ENCODE assay signal across 23 cellular contexts in genomic region chr10:49134327-49134726, GRCh38. TPM values are rescaled to one million over a fixed set of nuclear protein-coding genes. Genes with fewer than 3 reads are reported as not detected.
DNase-seq lines count a peak whose midpoint lies in the region; TF ChIP-seq lines count a peak whose summit lies in the region.
"Had no signal": no experiment of that assay in that cellular context is flagged by ENCODE, and none has a peak within 500 bp of the region (broad histone marks: within the 10 kb centered on the region; RNA-seq: fewer than 3 reads in every experiment).

No MANE protein-coding gene starts in this region.

- H3K9me3 ChIP-seq in DOHH2 (ENCODE audit: control insufficient read depth, insufficient read depth, low read length), result peaks cover 12% of the 10 kb centered on the region; the same call in 1 of the 2 replicates
- H3K9me3 ChIP-seq in MM.1S (replicated peaks; ENCODE audit: insufficient read depth, low read length), result no peaks in the 10 kb centered on the region
- H3K9me3 ChIP-seq: Caco-2, HAP-1 had no signal

- H4K20me1 ChIP-seq in DOHH2 (ENCODE audit: control insufficient read depth, insufficient read depth, low read depth, low read length), result no peaks in the 10 kb centered on the region
- no peaks in the 10 kb centered on the region for H4K20me1 ChIP-seq in MM.1S (ENCODE audit: insufficient read depth, low read length)

- no peak overlapping the region for H3K27ac ChIP-seq in DOHH2 (ENCODE audit: low read depth, low read length)
- H3K27ac ChIP-seq in MM.1S (ENCODE audit: low read length), result no peak overlapping the region
- H3K27ac ChIP-seq: GM23248, KMS-11 had no signal

- peak overlapping the region; percentile 31; the same call in 1 of the 2 replicates for H3K4me2 ChIP-seq in DOHH2 (ENCODE audit: low read length)
- no peak overlapping the region for H3K4me2 ChIP-seq in MM.1S (ENCODE audit: low read depth, low read length)
- H3K4me2 ChIP-seq: KMS-11 had no signal

- peaks cover 32 to 36% of the 10 kb centered on the region in 2 donors for H3K4me1 Mint-ChIP-seq in immature natural killer cell
- no peaks in the 10 kb centered on the region for H3K4me1 Mint-ChIP-seq in osteocyte (ENCODE audit: unreplicated experiment)

- H3K9ac ChIP-seq in MM.1S (ENCODE audit: low read length), result no peak overlapping the region
- H3K9ac ChIP-seq: GM23248, KMS-11 had no signal

- no peaks in the 10 kb centered on the region for H3K9me2 ChIP-seq in DOHH2 (replicated peaks; ENCODE audit: control insufficient read depth, low read length)
- no peaks in the 10 kb centered on the region for H3K9me2 ChIP-seq in MM.1S (replicated peaks; ENCODE audit: insufficient read depth, low read length)

- TF ChIP-seq CTCF in DOHH2 (IDR thresholded peaks at IDR 0.05; ENCODE audit: low read depth, low read length, poor library complexity, severe bottlenecking) (no peak), osteocyte (IDR thresholded peaks at IDR 0.05) (no peak), MM.1S (IDR thresholded peaks at IDR 0.05; ENCODE audit: low read length) (no peak)

- peak overlapping the region in 5 of 6 donors; percentile 36 to 77 (median 56) for H3K27ac Mint-ChIP-seq in immature natural killer cell
- no peak overlapping the region for H3K27ac Mint-ChIP-seq in osteocyte (ENCODE audit: unreplicated experiment)
- H3K27ac Mint-ChIP-seq: CD4-positive, alpha-beta memory T cell; T-cell had no signal

- H3K79me2 ChIP-seq in DOHH2 (ENCODE audit: control insufficient read depth, low read length) (no peaks in the 10 kb centered on the region), MM.1S (ENCODE audit: low read length) (no peaks in the 10 kb centered on the region)

- H3K9me3 Mint-ChIP-seq in immature natural killer cell, result peaks cover 0 to 2% (median 0%) of the 10 kb centered on the region in 6 donors
- peaks cover 3% of the 10 kb centered on the region for H3K9me3 Mint-ChIP-seq in osteocyte (ENCODE audit: unreplicated experiment)

- peak; percentile 18 for DNase-seq in MV-4-11 (lab: John Stamatoyannopoulos, UW)
- DNase-seq in immature natural killer cell, result no peak
- peak; percentile 38 for DNase-seq in osteocyte (ENCODE audit: extremely low spot score, unreplicated experiment)
- no peak for DNase-seq in NCI-H146 (lab: John Stamatoyannopoulos, UW)
- no peak for DNase-seq in MM.1S
- no peak for DNase-seq in Kasumi-1 (lab: John Stamatoyannopoulos, UW)
- DNase-seq: Caco-2; CD4-positive, alpha-beta memory T cell; DMS 273 treated with DMSO at 0.1 percent for 48 hours; DMS79 treated with DMSO at 0.1 percent for 48 hours; GM23248; NCI-H1417 treated with DMSO at 0.1 percent for 48 hours; NCI-H2029; NCI-H2227 treated with DMSO at 0.1 percent for 48 hours; NCI-H510A; NCI-H748 treated with DMSO at 0.1 percent for 48 hours; T-cell had no signal

- H3K27me3 Mint-ChIP-seq in immature natural killer cell (ENCODE audit: low read depth in 3 of 3) (peaks cover 0 to 3% (median 2%) of the 10 kb centered on the region in 3 donors), osteocyte (ENCODE audit: unreplicated experiment) (peaks cover 9% of the 10 kb centered on the region)

- H3K36me3 ChIP-seq in DOHH2 (ENCODE audit: control insufficient read depth, low read length) (no peaks in the 10 kb centered on the region), MM.1S (replicated peaks; ENCODE audit: insufficient read depth, low read length) (no peaks in the 10 kb centered on the region)
- H3K36me3 ChIP-seq: HAP-1 had no signal

- H3K4me3 Mint-ChIP-seq in immature natural killer cell (peak overlapping the region in 4 of 5 donors; percentile 28 to 47 (median 44)), osteocyte (ENCODE audit: unreplicated experiment) (no peak overlapping the region)
- H3K4me3 Mint-ChIP-seq: CD4-positive, alpha-beta memory T cell; T-cell had no signal

- H3K36me3 Mint-ChIP-seq in immature natural killer cell (no peaks in the 10 kb centered on the region), osteocyte (ENCODE audit: unreplicated experiment) (no peaks in the 10 kb centered on the region)
- H3K36me3 Mint-ChIP-seq: CD4-positive, alpha-beta memory T cell; T-cell had no signal

- H3F3A ChIP-seq in DOHH2 (ENCODE audit: control insufficient read depth, insufficient read depth) (no peaks in the 10 kb centered on the region), MM.1S (ENCODE audit: insufficient read depth, low read length) (no peaks in the 10 kb centered on the region)

- H3K4me1 ChIP-seq in DOHH2 (ENCODE audit: control insufficient read depth, low read length), result peaks cover 28% of the 10 kb centered on the region
- H3K4me1 ChIP-seq in MM.1S (ENCODE audit: low read length), result no peaks in the 10 kb centered on the region; the same call in 1 of the 2 replicates
- H3K4me1 ChIP-seq: Caco-2, HAP-1 had no signal

- H3K27me3 ChIP-seq in DOHH2 (ENCODE audit: control insufficient read depth, low read length) (no peaks in the 10 kb centered on the region), MM.1S (replicated peaks; ENCODE audit: insufficient read depth, low read length) (no peaks in the 10 kb centered on the region)

- no peak overlapping the region for H3K4me3 ChIP-seq in DOHH2 (ENCODE audit: low read length)
- no peak overlapping the region for H3K4me3 ChIP-seq in MM.1S (ENCODE audit: low read length)
- H3K4me3 ChIP-seq: GM23248, HAP-1 had no signal

- H2AFZ ChIP-seq in MM.1S (ENCODE audit: low read length), result no peak overlapping the region
- H2AFZ ChIP-seq: GM23248 had no signal

RNA-seq across cellular contexts. Expression of gene FAM170B, which starts 0.5 kb away (rescaled TPM):
- polyA plus RNA-seq in immature natural killer cell, result not detected
- total RNA-seq in osteocyte, result not detected in 2 replicates
- total RNA-seq: A673; Caco-2; CD4-positive, alpha-beta memory T cell; GM23248; HT1080 had no signal
- polyA plus RNA-seq: BJ; CD4-positive, alpha-beta memory T cell; GM23248 had no signal

RNA-seq across cellular contexts. Expression of gene VSTM4, which starts 19.0 kb away (rescaled TPM):
- under 1 TPM in 2 of 3 donors, not detected in 1; 0.03 to 0.12 TPM for polyA plus RNA-seq in immature natural killer cell
- 0.70 and 0.81 TPM in 2 replicates for total RNA-seq in osteocyte
- total RNA-seq: Caco-2; CD4-positive, alpha-beta memory T cell had no signal
- polyA plus RNA-seq: CD4-positive, alpha-beta memory T cell had no signal

RNA-seq across cellular contexts. Expression of gene TMEM273, which starts 53.9 kb away (rescaled TPM):
- polyA plus RNA-seq in immature natural killer cell, result 100 to 1,000 TPM in 1 of 3 donors, 10 to 100 TPM in 2; 23.4 to 114 (median 47.0) TPM
- not detected in 2 replicates for total RNA-seq in osteocyte
- total RNA-seq: A673, Caco-2, GM23248, HT1080 had no signal
- polyA plus RNA-seq: BJ, GM23248 had no signal

Comparison
In these comparisons a context has a peak if more than half of its experiments do, and no peak if none do; other contexts are left out.
1. DNase-seq: peak in MV-4-11 (single experiment) and osteocyte (single experiment); none in immature natural killer cell (0 of 3), NCI-H146 (single experiment), MM.1S (single experiment) and Kasumi-1 (0 of 2).